In genomic region chr12:130420071-130420470, GRCh38 we compare ENCODE assay signal across 11 cellular contexts.
"Had no signal": no experiment of that assay in that cellular context is flagged by ENCODE, and none has a peak within 500 bp of the region (broad histone marks: within the 10 kb centered on the region; RNA-seq: fewer than 3 reads in every experiment).

No MANE protein-coding gene starts in this region.

- H3K27ac ChIP-seq: GM23248 had no signal

- H3K9me3 ChIP-seq: HAP-1 had no signal

- H3K4me1 ChIP-seq: HAP-1 had no signal

- ATAC-seq: GM23338, HCT116 had no signal

- H3K4me3 ChIP-seq: GM23248, GM23338, HAP-1 had no signal

- DNase-seq: GM23248, GOT3, H7, H9, HCEC 1CT, HFFc6 had no signal

- H3K36me3 ChIP-seq: HAP-1 had no signal

- FAIRE-seq: H1, H54 had no signal
